In genomic region chr22:40153186-40153585, GRCh38 we compare ENCODE assay signal across 30 cellular contexts. TPM values are rescaled to one million over a fixed set of nuclear protein-coding genes. Genes with fewer than 3 reads are reported as not detected.
DNase-seq lines count a peak whose midpoint lies in the region; ATAC-seq, FAIRE-seq and TF ChIP-seq lines count a peak whose summit lies in the region.
"Had no signal": no experiment of that assay in that cellular context is flagged by ENCODE, and none has a peak within 500 bp of the region (broad histone marks: within the 10 kb centered on the region; RNA-seq: fewer than 3 reads in every experiment).

No MANE protein-coding gene starts in this region.

- H2AFZ ChIP-seq in HepG2 (ENCODE audit: low read length), result no peak overlapping the region
- H2AFZ ChIP-seq: parathyroid adenoma had no signal

- H3K4me3 Mint-ChIP-seq in activated T-cell treated with anti-CD3 and anti-CD28 coated beads, Interleukin-2, amount 50 U/mL, for 72 hours, result no peak overlapping the region
- no peak overlapping the region for H3K4me3 Mint-ChIP-seq in activated T-cell treated with anti-CD3 and anti-CD28 coated beads, Interleukin-2, amount 50 U/mL, for 4 hours
- H3K4me3 Mint-ChIP-seq in stimulated activated memory B cell treated with anti-CD40 and anti-IgM and Interleukin-4, amounts not matched to agents 10 μg/mL and 1 μg/mL and 100 μg/mL, for 72 hours, result no peak overlapping the region
- H3K4me3 Mint-ChIP-seq: activated CD4-positive, alpha-beta T cell treated with anti-CD3 and anti-CD28 coated beads for 36 hours; activated CD8-positive, alpha-beta T cell treated with anti-CD3 and anti-CD28 coated beads, Interleukin-2, amount 10 ng/mL, durations not matched to agents 7 days and 5 days; HFFc6 had no signal

- H3K4me1 Mint-ChIP-seq in activated T-cell treated with anti-CD3 and anti-CD28 coated beads, Interleukin-2, amount 50 U/mL, for 72 hours (ENCODE audit: low read depth), result peaks cover 18% of the 10 kb centered on the region
- H3K4me1 Mint-ChIP-seq in activated T-cell treated with anti-CD3 and anti-CD28 coated beads, Interleukin-2, amount 50 U/mL, for 4 hours (ENCODE audit: low read depth), result peaks cover 5% of the 10 kb centered on the region
- peaks cover 20% of the 10 kb centered on the region for H3K4me1 Mint-ChIP-seq in stimulated activated memory B cell treated with anti-CD40 and anti-IgM and Interleukin-4, amounts not matched to agents 10 μg/mL and 1 μg/mL and 100 μg/mL, for 72 hours

- no TSS peak for BruUV-seq in HepG2 (replicated peaks; lab: Mats Ljungman, UMichigan)

- no peaks in the 10 kb centered on the region for H3K27me3 ChIP-seq in esophagus muscularis mucosa
- no peaks in the 10 kb centered on the region; a peak in 1 of 5 replicates for H3K27me3 ChIP-seq in HepG2 (ENCODE audit: control insufficient read depth in 1 of 2, insufficient read depth in 2 of 2, low read length in 2 of 2)
- H3K27me3 ChIP-seq: breast epithelium, SJSA1, suprapubic skin had no signal

- H3K9me3 ChIP-seq in esophagus muscularis mucosa (no peaks in the 10 kb centered on the region), HepG2 (ENCODE audit: low read length) (no peaks in the 10 kb centered on the region)
- H3K9me3 ChIP-seq: breast epithelium, SJSA1, suprapubic skin had no signal

- WGBS in esophagus muscularis mucosa, result 90% methylated on average over 4 of the region's 4 CpGs
- WGBS in HepG2 (ENCODE audit: low lambda C conversion rate), result 92% methylated on average over 4 of the region's 4 CpGs

- H3K36me3 Mint-ChIP-seq in activated T-cell treated with anti-CD3 and anti-CD28 coated beads, Interleukin-2, amount 50 U/mL, for 72 hours (ENCODE audit: insufficient read depth in 2 of 2), result no peaks in the 10 kb centered on the region
- H3K36me3 Mint-ChIP-seq in activated T-cell treated with anti-CD3 and anti-CD28 coated beads, Interleukin-2, amount 50 U/mL, for 4 hours (ENCODE audit: insufficient read depth), result peaks cover 10% of the 10 kb centered on the region
- peaks cover 5% of the 10 kb centered on the region for H3K36me3 Mint-ChIP-seq in stimulated activated memory B cell treated with anti-CD40 and anti-IgM and Interleukin-4, amounts not matched to agents 10 μg/mL and 1 μg/mL and 100 μg/mL, for 72 hours

- H4K20me1 ChIP-seq in HepG2 (ENCODE audit: insufficient read depth, low read length), result peaks cover 22% of the 10 kb centered on the region

- TF ChIP-seq CTCF in esophagus muscularis mucosa (IDR thresholded peaks at IDR 0.05) (no peak), HepG2 (CRISPR knock-in tag; IDR thresholded peaks at IDR 0.05) (no peak)

- no peak for FAIRE-seq in HepG2 (lab: Jason Lieb, UNC)
- FAIRE-seq: colon had no signal

- H3K4me3 ChIP-seq in esophagus muscularis mucosa (no peak overlapping the region), HepG2 (replicated peaks in 1 of 3; ENCODE audit: insufficient read depth in 1 of 3, low read depth in 2 of 3, low read length in 3 of 3) (no peak overlapping the region)
- H3K4me3 ChIP-seq: breast epithelium, SJSA1, suprapubic skin had no signal

- no peak for DNase-seq in activated T-cell treated with anti-CD3 and anti-CD28 coated beads, Interleukin-2, amount 50 U/mL, for 72 hours
- DNase-seq in activated T-cell treated with anti-CD3 and anti-CD28 coated beads, Interleukin-2, amount 50 U/mL, for 4 hours, result no peak
- peak; percentile 94 for DNase-seq in NCI-H69 (lab: John Stamatoyannopoulos, UW)
- DNase-seq in esophagus muscularis mucosa (ENCODE audit: extremely low spot score), result peak; percentile 24
- no peak for DNase-seq in stimulated activated CD4-positive, alpha-beta T cell treated with anti-CD3 and anti-CD28 coated beads, Interleukin-2, amount 100 ng/mL, for 24 hours
- DNase-seq in HepG2 (ENCODE audit: low spot score), result no peak
- DNase-seq: activated CD4-positive, alpha-beta T cell treated with anti-CD3 and anti-CD28 coated beads for 36 hours; activated CD8-positive, alpha-beta T cell treated with anti-CD3 and anti-CD28 coated beads, Interleukin-2, amount 10 ng/mL, durations not matched to agents 7 days and 5 days; activated naive CD4-positive, alpha-beta T cell; amygdala; C1 segment of cervical spinal cord; Calu3; effector memory CD4-positive, alpha-beta T cell; glutamatergic neuron; HFFc6; Karpas-422; kidney; NCI-H1694; NCI-H2171; NCI-H526; right cardiac atrium; stimulated activated CD4-positive, alpha-beta T cell treated with anti-CD3 and anti-CD28 coated beads, Interleukin-2, amount 100 ng/mL, for 48 hours; T-helper 1 cell had no signal

- CTCF ChIA-PET in HepG2 (lab: Yijun Ruan, JAX; ENCODE audit: low intra/inter-chr PET ratio, low total read pairs), result no interaction called here

- in situ Hi-C loops in HepG2 (cut with HindIII; ENCODE audit: extremely low pct_ligation_motif_present, low pct_unique_long_range_greater_than_20kb), result no loop called here

- no peak overlapping the region for H3K9ac ChIP-seq in HepG2 (ENCODE audit: insufficient read depth, low read depth, low read length)
- H3K9ac ChIP-seq: parathyroid adenoma had no signal

- no peak for TF ChIP-seq POLR2A in esophagus muscularis mucosa (IDR thresholded peaks at IDR 0.05; ENCODE audit: low read depth)
- TF ChIP-seq POLR2A in HepG2 (IDR thresholded peaks at IDR 0.05; ENCODE audit: insufficient read depth in 1 of 2, low read depth in 2 of 2, low read length in 2 of 2), result no peak

- H3K27me3 Mint-ChIP-seq in activated T-cell treated with anti-CD3 and anti-CD28 coated beads, Interleukin-2, amount 50 U/mL, for 72 hours (ENCODE audit: low read depth), result no peaks in the 10 kb centered on the region
- H3K27me3 Mint-ChIP-seq in activated T-cell treated with anti-CD3 and anti-CD28 coated beads, Interleukin-2, amount 50 U/mL, for 4 hours (ENCODE audit: low read depth), result no peaks in the 10 kb centered on the region
- no peaks in the 10 kb centered on the region for H3K27me3 Mint-ChIP-seq in stimulated activated memory B cell treated with anti-CD40 and anti-IgM and Interleukin-4, amounts not matched to agents 10 μg/mL and 1 μg/mL and 100 μg/mL, for 72 hours
- H3K27me3 Mint-ChIP-seq: activated CD4-positive, alpha-beta T cell treated with anti-CD3 and anti-CD28 coated beads for 36 hours had no signal

- H3K79me2 ChIP-seq in HepG2 (ENCODE audit: insufficient read depth, low read length), result no peaks in the 10 kb centered on the region
- H3K79me2 ChIP-seq: parathyroid adenoma had no signal

- POLR2A ChIA-PET in HepG2 (lab: Yijun Ruan, JAX), result no interaction called here

- H3K4me1 ChIP-seq in esophagus muscularis mucosa (peaks cover 0 to 23% (median 21%) of the 10 kb centered on the region in 4 donors), HepG2 (ENCODE audit: insufficient read depth, low read length) (peaks cover 18% of the 10 kb centered on the region)
- H3K4me1 ChIP-seq: breast epithelium had no signal

- H3K9me3 Mint-ChIP-seq in activated T-cell treated with anti-CD3 and anti-CD28 coated beads, Interleukin-2, amount 50 U/mL, for 72 hours, result no peaks in the 10 kb centered on the region
- H3K9me3 Mint-ChIP-seq in activated T-cell treated with anti-CD3 and anti-CD28 coated beads, Interleukin-2, amount 50 U/mL, for 4 hours, result no peaks in the 10 kb centered on the region
- H3K9me3 Mint-ChIP-seq in stimulated activated memory B cell treated with anti-CD40 and anti-IgM and Interleukin-4, amounts not matched to agents 10 μg/mL and 1 μg/mL and 100 μg/mL, for 72 hours, result no peaks in the 10 kb centered on the region
- H3K9me3 Mint-ChIP-seq: HFFc6 had no signal

- H3K27ac ChIP-seq in esophagus muscularis mucosa (replicated peaks in 1 of 4) (no peak overlapping the region), HepG2 (ENCODE audit: extremely low read length, insufficient read depth, low read length) (no peak overlapping the region)
- H3K27ac ChIP-seq: breast epithelium, parathyroid adenoma, SJSA1, suprapubic skin had no signal

- no peak for ATAC-seq in activated T-cell treated with anti-CD3 and anti-CD28 coated beads, Interleukin-2, amount 50 U/mL, for 72 hours (replicated peaks in 1 of 2)
- ATAC-seq in activated T-cell treated with anti-CD3 and anti-CD28 coated beads, Interleukin-2, amount 50 U/mL, for 4 hours, result no peak
- ATAC-seq in stimulated activated memory B cell treated with anti-CD40 and anti-IgM and Interleukin-4, amounts not matched to agents 10 μg/mL and 1 μg/mL and 100 μg/mL, for 72 hours, result no peak
- ATAC-seq in HG02884 (IDR thresholded peaks at IDR 0.05; ENCODE audit: unreplicated experiment), result no peak
- no peak for ATAC-seq in HepG2
- ATAC-seq: activated CD4-positive, alpha-beta T cell treated with anti-CD3 and anti-CD28 coated beads for 36 hours; activated CD8-positive, alpha-beta T cell treated with anti-CD3 and anti-CD28 coated beads, Interleukin-2, amount 10 ng/mL, durations not matched to agents 7 days and 5 days; right cardiac atrium had no signal

- H3K36me3 ChIP-seq in esophagus muscularis mucosa (peaks cover 0 to 11% (median 0%) of the 10 kb centered on the region in 4 donors), HepG2 (replicated peaks in 1 of 2; ENCODE audit: control insufficient read depth in 1 of 2, insufficient read depth in 2 of 2, low read length in 2 of 2) (no peaks in the 10 kb centered on the region)
- H3K36me3 ChIP-seq: breast epithelium, SJSA1 had no signal

- TF ChIP-seq RAD21 in HepG2 (CRISPR knock-in tag; IDR thresholded peaks at IDR 0.05), result no peak

- intact Hi-C loops in esophagus muscularis mucosa (cut with DNase I) (no loop called here), HepG2 (cut with micrococcal nuclease; ENCODE audit: unreplicated experiment) (no loop called here)

- TF ChIP-seq EP300 in esophagus muscularis mucosa (IDR thresholded peaks at IDR 0.05), result no peak
- TF ChIP-seq EP300 in HepG2 (IDR thresholded peaks at IDR 0.05; ENCODE audit: low read depth in 2 of 2, low read length in 2 of 2), result no peak
- no peak for TF ChIP-seq EP300 in HepG2 (CRISPR knock-in tag; IDR thresholded peaks at IDR 0.05; ENCODE audit: borderline replicate concordance)

- peak overlapping the region; percentile 36 for H3K27ac Mint-ChIP-seq in activated T-cell treated with anti-CD3 and anti-CD28 coated beads, Interleukin-2, amount 50 U/mL, for 72 hours
- peak overlapping the region; percentile 64 for H3K27ac Mint-ChIP-seq in stimulated activated memory B cell treated with anti-CD40 and anti-IgM and Interleukin-4, amounts not matched to agents 10 μg/mL and 1 μg/mL and 100 μg/mL, for 72 hours
- H3K27ac Mint-ChIP-seq: activated CD4-positive, alpha-beta T cell treated with anti-CD3 and anti-CD28 coated beads for 36 hours; activated CD8-positive, alpha-beta T cell treated with anti-CD3 and anti-CD28 coated beads, Interleukin-2, amount 10 ng/mL, durations not matched to agents 7 days and 5 days; HFFc6 had no signal

- no peak overlapping the region for H3K4me2 ChIP-seq in HepG2 (ENCODE audit: low read depth, low read length)

RNA-seq across cellular contexts. Expression of gene TNRC6B, which starts 24.5 kb away (rescaled TPM):
- 10 to 100 TPM; 62.5 to 65.3 TPM for total RNA-seq in activated T-cell treated with anti-CD3 and anti-CD28 coated beads, Interleukin-2, amount 50 U/mL, for 72 hours
- 10 to 100 TPM; 19.4 to 21.6 (median 21.2) TPM for total RNA-seq in activated T-cell treated with anti-CD3 and anti-CD28 coated beads, Interleukin-2, amount 50 U/mL, for 4 hours
- total RNA-seq in esophagus muscularis mucosa (10 to 100 TPM; 34.5 to 57.0 (median 45.4) TPM), HepG2 (2016; rRNA removed; fragmentation: Illumina TruSeq; extraction: Trizol) (13.2 and 17.2 TPM in 2 replicates)
- 9.8 and 11.9 TPM in 2 replicates for total RNA-seq in HepG2 (2016; cell fraction: cytosol; rRNA removed; fragmentation: Illumina TruSeq; extraction: Trizol; ENCODE audit: low read depth)
- 13.4 and 14.9 TPM in 2 replicates for total RNA-seq in HepG2 (2016; cell fraction: insoluble cytoplasmic fraction; rRNA removed; fragmentation: Illumina TruSeq; extraction: Trizol)
- 3.7 and 4.3 TPM in 2 replicates for total RNA-seq in HepG2 (2016; cell fraction: membrane; rRNA removed; fragmentation: Illumina TruSeq; extraction: Trizol)
- total RNA-seq in HepG2 (2016; cell fraction: nucleus; rRNA removed; fragmentation: Illumina TruSeq; extraction: Trizol), result 17.3 and 19.4 TPM in 2 replicates
- polyA plus RNA-seq in HepG2 (2011; rRNA removed), result 6.8 and 8.9 TPM in 2 replicates
- polyA plus RNA-seq in HepG2 (2011; cell fraction: cytosol; rRNA removed), result 4.5 and 5.0 TPM in 2 replicates
- polyA plus RNA-seq in HepG2 (2011; cell fraction: nucleus; rRNA removed), result 13.3 and 14.7 TPM in 2 replicates
- 3.3 and 5.0 TPM in 2 replicates for polyA plus RNA-seq in HepG2 (2012)
- polyA plus RNA-seq in HepG2 (2016; cell fraction: cytosol; fragmentation: Illumina TruSeq; extraction: Trizol; ENCODE audit: low read depth), result 0.23 and 0.31 TPM in 2 replicates
- polyA plus RNA-seq in HepG2 (2016; cell fraction: insoluble cytoplasmic fraction; fragmentation: Illumina TruSeq; extraction: Trizol; ENCODE audit: low read depth), result 4.7 and 5.5 TPM in 2 replicates
- polyA plus RNA-seq in HepG2 (2016; cell fraction: membrane; fragmentation: Illumina TruSeq; extraction: Trizol; ENCODE audit: low read depth), result 0.50 and 0.70 TPM in 2 replicates
- 6.7 and 7.1 TPM in 2 replicates for polyA plus RNA-seq in HepG2 (2016; cell fraction: nucleus; fragmentation: Illumina TruSeq; extraction: Trizol; ENCODE audit: insufficient read depth, low read depth)
- polyA minus RNA-seq in HepG2 (2011; rRNA and poly(A)+ RNA removed; ENCODE audit: low replicate concordance), result 23.8 and 31.4 TPM in 2 replicates
- 11.6 and 14.5 TPM in 2 replicates for polyA minus RNA-seq in HepG2 (2011; cell fraction: cytosol; rRNA and poly(A)+ RNA removed)
- polyA minus RNA-seq in HepG2 (2011; cell fraction: nucleus; rRNA and poly(A)+ RNA removed), result 53.3 and 57.9 TPM in 2 replicates

Comparison
In these comparisons a context has a peak if more than half of its experiments do, and no peak if none do; other contexts are left out.
1. DNase-seq: peak in NCI-H69 (single experiment) and esophagus muscularis mucosa (single experiment); none in activated T-cell treated with anti-CD3 and anti-CD28 coated beads, Interleukin-2, amount 50 U/mL, for 72 hours (0 of 2), activated T-cell treated with anti-CD3 and anti-CD28 coated beads, Interleukin-2, amount 50 U/mL, for 4 hours (single experiment), stimulated activated CD4-positive, alpha-beta T cell treated with anti-CD3 and anti-CD28 coated beads, Interleukin-2, amount 100 ng/mL, for 24 hours (0 of 2) and HepG2 (single experiment).